In genomic region chr5:149011731-149012130, GRCh38 we compare ENCODE assay signal across 29 cellular contexts. TPM values are rescaled to one million over a fixed set of nuclear protein-coding genes. Genes with fewer than 3 reads are reported as not detected.
"Had no signal": no experiment of that assay in that cellular context is flagged by ENCODE, and none has a peak within 500 bp of the region (broad histone marks: within the 10 kb centered on the region; RNA-seq: fewer than 3 reads in every experiment).

No MANE protein-coding gene starts in this region.

- H3K4me2 ChIP-seq: KMS-11 had no signal

- H3K27ac Mint-ChIP-seq: activated CD4-positive, alpha-beta T cell treated with anti-CD3 and anti-CD28 coated beads for 36 hours; activated CD4-positive, alpha-beta T cell treated with anti-CD3 and anti-CD28 coated beads, Interleukin-2, amount 10 ng/mL, durations not matched to agents 7 days and 5 days; activated CD8-positive, alpha-beta T cell treated with anti-CD3 and anti-CD28 coated beads, Interleukin-2, amount 10 ng/mL, durations not matched to agents 7 days and 5 days; activated naive CD4-positive, alpha-beta T cell treated with anti-CD3 and anti-CD28 coated beads, Interleukin-2, amount 50 U/mL, for 24 hours; activated naive CD8-positive, alpha-beta T cell treated with anti-CD3 and anti-CD28 coated beads, Interleukin-2, amount 10 ng/mL, durations not matched to agents 7 days and 5 days; activated T-cell treated with anti-CD3 and anti-CD28 coated beads, Interleukin-2, amount 50 U/mL, for 24 hours; activated T-helper 2 cell treated with anti-CD3 and anti-CD28 coated beads, Interferon-gamma antibody, Interleukin-2, Interleukin-4, amounts not matched to agents 10 μg/mL and 5 μg/mL and 100 μg/mL, durations not matched to agents 14 hours and 24 hours and 36 hours; T-helper 2 cell treated with Interferon-gamma antibody and Interleukin-4, amounts not matched to agents 5 μg/mL and 100 μg/mL, for 36 hours had no signal

- H3K36me3 ChIP-seq: SJCRH30 had no signal

- H3K27ac ChIP-seq: body of pancreas, KMS-11, SJCRH30, SK-N-MC had no signal

- H3K27me3 ChIP-seq: body of pancreas, SJCRH30 had no signal

- ATAC-seq: activated CD4-positive, alpha-beta T cell treated with anti-CD3 and anti-CD28 coated beads for 36 hours; activated CD4-positive, CD25-positive, alpha-beta regulatory T cell treated with anti-CD3 and anti-CD28 coated beads, Interleukin-2, amount 50 U/mL, for 24 hours; activated CD8-positive, alpha-beta T cell treated with anti-CD3 and anti-CD28 coated beads, Interleukin-2, amount 10 ng/mL, durations not matched to agents 7 days and 5 days; body of pancreas had no signal

- H3K9ac ChIP-seq: KMS-11 had no signal

- H3K4me1 ChIP-seq: body of pancreas, SJCRH30 had no signal

- H3K27me3 Mint-ChIP-seq: activated CD4-positive, alpha-beta T cell treated with anti-CD3 and anti-CD28 coated beads for 36 hours; activated naive CD4-positive, alpha-beta T cell treated with anti-CD3 and anti-CD28 coated beads, Interleukin-2, amount 50 U/mL, for 24 hours; activated T-cell treated with anti-CD3 and anti-CD28 coated beads, Interleukin-2, amount 50 U/mL, for 24 hours had no signal

- H3K4me3 ChIP-seq: body of pancreas, SJCRH30, SK-N-MC had no signal

- H3K4me3 Mint-ChIP-seq: activated CD4-positive, alpha-beta T cell treated with anti-CD3 and anti-CD28 coated beads for 36 hours; activated CD4-positive, alpha-beta T cell treated with anti-CD3 and anti-CD28 coated beads, Interleukin-2, amount 10 ng/mL, durations not matched to agents 7 days and 5 days; activated CD8-positive, alpha-beta T cell treated with anti-CD3 and anti-CD28 coated beads, Interleukin-2, amount 10 ng/mL, durations not matched to agents 7 days and 5 days; activated naive CD4-positive, alpha-beta T cell treated with anti-CD3 and anti-CD28 coated beads, Interleukin-2, amount 50 U/mL, for 24 hours; activated naive CD8-positive, alpha-beta T cell treated with anti-CD3 and anti-CD28 coated beads, Interleukin-2, amount 10 ng/mL, durations not matched to agents 7 days and 5 days; activated T-cell treated with anti-CD3 and anti-CD28 coated beads, Interleukin-2, amount 50 U/mL, for 24 hours; T-helper 2 cell treated with Interferon-gamma antibody and Interleukin-4, amounts not matched to agents 5 μg/mL and 100 μg/mL, for 36 hours had no signal

- H3K9me3 Mint-ChIP-seq: activated CD4-positive, alpha-beta T cell treated with anti-CD3 and anti-CD28 coated beads, Interleukin-2, amount 10 ng/mL, durations not matched to agents 7 days and 5 days; activated naive CD4-positive, alpha-beta T cell treated with anti-CD3 and anti-CD28 coated beads, Interleukin-2, amount 50 U/mL, for 24 hours; activated naive CD8-positive, alpha-beta T cell treated with anti-CD3 and anti-CD28 coated beads, Interleukin-2, amount 10 ng/mL, durations not matched to agents 7 days and 5 days; activated T-cell treated with anti-CD3 and anti-CD28 coated beads, Interleukin-2, amount 50 U/mL, for 24 hours; activated T-helper 2 cell treated with anti-CD3 and anti-CD28 coated beads, Interferon-gamma antibody, Interleukin-2, Interleukin-4, amounts not matched to agents 10 μg/mL and 5 μg/mL and 100 μg/mL, durations not matched to agents 14 hours and 24 hours and 36 hours; T-helper 2 cell treated with Interferon-gamma antibody and Interleukin-4, amounts not matched to agents 5 μg/mL and 100 μg/mL, for 36 hours had no signal

- H3K9me3 ChIP-seq: body of pancreas, SJCRH30 had no signal

- H3K4me1 Mint-ChIP-seq: activated CD4-positive, alpha-beta T cell treated with anti-CD3 and anti-CD28 coated beads for 36 hours; activated CD4-positive, alpha-beta T cell treated with anti-CD3 and anti-CD28 coated beads, Interleukin-2, amount 10 ng/mL, durations not matched to agents 7 days and 5 days; activated naive CD4-positive, alpha-beta T cell treated with anti-CD3 and anti-CD28 coated beads, Interleukin-2, amount 50 U/mL, for 24 hours; activated naive CD8-positive, alpha-beta T cell treated with anti-CD3 and anti-CD28 coated beads, Interleukin-2, amount 10 ng/mL, durations not matched to agents 7 days and 5 days had no signal

- FAIRE-seq: astrocyte, TTC549 had no signal

- DNase-seq: activated CD4-positive, alpha-beta T cell treated with anti-CD3 and anti-CD28 coated beads for 36 hours; activated CD4-positive, alpha-beta T cell treated with anti-CD3 and anti-CD28 coated beads, Interleukin-2, amount 10 ng/mL, durations not matched to agents 7 days and 5 days; activated CD4-positive, alpha-beta T cell treated with anti-CD3 and anti-CD28 coated beads, Interleukin-2, amount 50 U/mL, for 48 hours; activated CD8-positive, alpha-beta T cell treated with anti-CD3 and anti-CD28 coated beads, Interleukin-2, amount 10 ng/mL, durations not matched to agents 7 days and 5 days; activated gamma-delta T cell; activated naive CD4-positive, alpha-beta T cell treated with Interleukin-2 at 50 U/mL for 16 hours; activated naive CD8-positive, alpha-beta T cell treated with anti-CD3 and anti-CD28 coated beads, Interleukin-2, amount 10 ng/mL, durations not matched to agents 7 days and 5 days; activated T-cell treated with anti-CD3 and anti-CD28 coated beads, Interleukin-2, amount 50 U/mL, for 24 hours; body of pancreas; cerebellar nuclear complex; NCI-H1105; NCI-H1417 treated with DMSO at 0.1 percent for 48 hours; NCI-H1930; NCI-H2081 treated with DMSO at 0.1 percent for 48 hours; NCI-H510A; NCI-H526; NCI-H748 treated with DMSO at 0.1 percent for 48 hours; NK-92 treated with Interleukin-12 subunit alpha and Interleukin-12 subunit beta, amount 100 ng/mL, for 24 hours; SHP77; SJCRH30 had no signal

- H3K36me3 Mint-ChIP-seq: activated naive CD4-positive, alpha-beta T cell treated with anti-CD3 and anti-CD28 coated beads, Interleukin-2, amount 50 U/mL, for 24 hours; activated naive CD8-positive, alpha-beta T cell treated with anti-CD3 and anti-CD28 coated beads, Interleukin-2, amount 10 ng/mL, durations not matched to agents 7 days and 5 days had no signal

RNA-seq across cellular contexts. Expression of gene SH3TC2, which starts 51.1 kb away (rescaled TPM):
- total RNA-seq: activated CD4-positive, alpha-beta T cell treated with anti-CD3 and anti-CD28 coated beads for 36 hours; activated CD4-positive, alpha-beta T cell treated with anti-CD3 and anti-CD28 coated beads, Interleukin-2, amount 10 ng/mL, durations not matched to agents 7 days and 5 days; activated CD8-positive, alpha-beta T cell treated with anti-CD3 and anti-CD28 coated beads, Interleukin-2, amount 10 ng/mL, durations not matched to agents 7 days and 5 days; activated naive CD8-positive, alpha-beta T cell treated with anti-CD3 and anti-CD28 coated beads, Interleukin-2, amount 10 ng/mL, durations not matched to agents 7 days and 5 days; activated T-helper 2 cell treated with anti-CD3 and anti-CD28 coated beads, Interferon-gamma antibody, Interleukin-2, Interleukin-4, amounts not matched to agents 10 μg/mL and 5 μg/mL and 100 μg/mL, durations not matched to agents 14 hours and 24 hours and 36 hours; T-helper 1 cell treated with Interleukin-12 subunit alpha and Interleukin-12 subunit beta and Interleukin-4 antibody, amounts not matched to agents 30 ng/mL and 1 ng/mL, for 36 hours had no signal
